Comparison of ENCODE assay signal across 32 cellular contexts in the genomic region with DNA sequence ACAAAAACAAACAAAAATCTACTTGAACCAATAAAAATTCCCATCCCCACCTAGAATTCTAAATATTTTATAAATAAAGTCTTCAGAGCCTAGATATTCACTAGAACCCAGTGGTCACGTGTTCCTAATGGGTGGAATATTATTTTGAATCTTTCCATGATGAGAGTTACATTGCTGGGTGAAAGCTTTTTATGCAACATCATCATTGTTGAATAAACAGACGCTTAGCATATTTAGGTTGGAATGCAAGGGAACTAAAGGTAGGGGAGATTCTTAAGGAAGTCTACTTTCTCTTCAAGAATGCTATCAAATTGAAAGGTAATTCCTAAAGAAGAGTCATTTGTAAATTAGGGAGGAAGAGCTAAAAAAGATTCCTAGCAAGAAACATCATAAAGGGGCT.
"Had no signal": no experiment of that assay in that cellular context is flagged by ENCODE, and none has a peak within 500 bp of the region (broad histone marks: within the 10 kb centered on the region; RNA-seq: fewer than 3 reads in every experiment).

No MANE protein-coding gene starts in this region.

- H3K27ac ChIP-seq: brain microvascular endothelial cell, coronary artery, dorsolateral prefrontal cortex, esophagus muscularis mucosa, foreskin keratinocyte, gastrocnemius medialis, heart left ventricle had no signal

- H3K36me3 ChIP-seq: brain microvascular endothelial cell, esophagus muscularis mucosa, gastrocnemius medialis, heart left ventricle had no signal

- H3K9me3 ChIP-seq: esophagus muscularis mucosa, gastrocnemius medialis, heart left ventricle had no signal

- FAIRE-seq: astrocyte, bronchial epithelial cell had no signal

- H3K4me3 Mint-ChIP-seq: activated CD8-positive, alpha-beta T cell treated with anti-CD3 and anti-CD28 coated beads for 36 hours; activated naive CD8-positive, alpha-beta T cell; activated T-cell treated with anti-CD3 and anti-CD28 coated beads, Interleukin-2, amount 50 U/mL, for 4 hours; activated T-helper 17 cell treated with anti-CD3 and anti-CD28 coated beads, Interleukin-2, amount 50 U/mL, for 72 hours; central memory CD8-positive, alpha-beta T cell; dendritic cell treated with granulocyte-macrophage colony-stimulating factor and Interleukin-4, amounts not matched to agents 40 ng/mL and 50 ng/mL, for 4 days; endodermal cell had no signal

- H3K9me3 Mint-ChIP-seq: activated CD8-positive, alpha-beta T cell treated with anti-CD3 and anti-CD28 coated beads for 36 hours; activated T-cell treated with anti-CD3 and anti-CD28 coated beads, Interleukin-2, amount 50 U/mL, for 4 hours; activated T-helper 17 cell treated with anti-CD3 and anti-CD28 coated beads, Interleukin-2, amount 50 U/mL, for 72 hours; central memory CD8-positive, alpha-beta T cell; dendritic cell treated with granulocyte-macrophage colony-stimulating factor and Interleukin-4, amounts not matched to agents 40 ng/mL and 50 ng/mL, for 4 days had no signal

- H3K27me3 ChIP-seq: brain microvascular endothelial cell, dorsolateral prefrontal cortex, esophagus muscularis mucosa, foreskin keratinocyte, gastrocnemius medialis, heart left ventricle had no signal

- H3K4me3 ChIP-seq: coronary artery, dorsolateral prefrontal cortex, esophagus muscularis mucosa, gastrocnemius medialis, heart left ventricle had no signal

- H3K4me1 Mint-ChIP-seq: central memory CD8-positive, alpha-beta T cell; endodermal cell had no signal

- H3K4me1 ChIP-seq: foreskin keratinocyte had no signal

- H3K36me3 Mint-ChIP-seq: activated naive CD8-positive, alpha-beta T cell had no signal

- DNase-seq: activated CD4-positive, alpha-beta T cell treated with anti-CD3 and anti-CD28 coated beads for 1 hour; activated CD4-positive, alpha-beta T cell treated with anti-CD3 and anti-CD28 coated beads for 48 hours; activated CD4-positive, alpha-beta T cell treated with anti-CD3 and anti-CD28 coated beads, Interleukin-2, amount 50 U/mL, for 1 hour; activated CD4-positive, alpha-beta T cell treated with anti-CD3 and anti-CD28 coated beads, Interleukin-2, amount 50 U/mL, for 48 hours; activated CD8-positive, alpha-beta memory T cell treated with anti-CD3 and anti-CD28 coated beads for 24 hours; activated CD8-positive, alpha-beta T cell treated with anti-CD3 and anti-CD28 coated beads for 36 hours; activated effector memory CD4-positive, alpha-beta T cell treated with Interleukin-2 at 50 U/mL for 16 hours; activated gamma-delta T cell treated with Interleukin-2 at 50 U/mL for 16 hours; activated naive CD4-positive, alpha-beta T cell treated with anti-CD3 and anti-CD28 coated beads, Interleukin-2, amount 50 U/mL, for 16 hours; activated naive CD4-positive, alpha-beta T cell treated with Interleukin-2 at 50 U/mL for 16 hours; activated T-cell treated with anti-CD3 and anti-CD28 coated beads, Interleukin-2, amount 50 U/mL, for 4 hours; amniotic stem cell; anterior cingulate cortex; brain microvascular endothelial cell; dorsolateral prefrontal cortex; effector memory CD4-positive, alpha-beta T cell; endodermal cell; erythroblast; foreskin keratinocyte; gastrocnemius medialis; glutamatergic neuron; heart left ventricle; T-helper 1 cell; T-helper 2 cell had no signal

- ATAC-seq: activated CD8-positive, alpha-beta T cell treated with anti-CD3 and anti-CD28 coated beads for 36 hours; activated T-cell treated with anti-CD3 and anti-CD28 coated beads, Interleukin-2, amount 50 U/mL, for 4 hours; activated T-helper 17 cell treated with anti-CD3 and anti-CD28 coated beads, Interleukin-2, amount 50 U/mL, for 72 hours; foreskin keratinocyte; gastrocnemius medialis; heart left ventricle had no signal

- H3K27ac Mint-ChIP-seq: activated CD8-positive, alpha-beta T cell treated with anti-CD3 and anti-CD28 coated beads for 36 hours; activated naive CD8-positive, alpha-beta T cell; activated T-helper 17 cell treated with anti-CD3 and anti-CD28 coated beads, Interleukin-2, amount 50 U/mL, for 72 hours; dendritic cell treated with granulocyte-macrophage colony-stimulating factor and Interleukin-4, amounts not matched to agents 40 ng/mL and 50 ng/mL, for 4 days; endodermal cell had no signal

- H3K27me3 Mint-ChIP-seq: activated CD8-positive, alpha-beta T cell treated with anti-CD3 and anti-CD28 coated beads for 36 hours; activated naive CD8-positive, alpha-beta T cell; activated T-helper 17 cell treated with anti-CD3 and anti-CD28 coated beads, Interleukin-2, amount 50 U/mL, for 72 hours; central memory CD8-positive, alpha-beta T cell; dendritic cell treated with granulocyte-macrophage colony-stimulating factor and Interleukin-4, amounts not matched to agents 40 ng/mL and 50 ng/mL, for 4 days had no signal
